16 cellular contexts compared by ENCODE assay signal in genomic region chr22:30883586-30884145, GRCh38.
A peak's percentile ranks its signal among the peaks of the same experiment; 100 is the strongest.
DNase-seq lines count a peak whose midpoint lies in the region; ATAC-seq, FAIRE-seq and TF ChIP-seq lines count a peak whose summit lies in the region.
"Had no signal": no experiment of that assay in that cellular context is flagged by ENCODE, and none has a peak within 500 bp of the region (broad histone marks: within the 10 kb centered on the region; RNA-seq: fewer than 3 reads in every experiment).

No MANE protein-coding gene starts in this region.

- no peak overlapping the region for H3K14ac ChIP-seq in mesenchymal stem cell (ENCODE audit: low read length in 2 of 2)

- no peaks in the 10 kb centered on the region for H3K36me3 ChIP-seq in right lobe of liver
- H3K36me3 ChIP-seq in HepG2 (replicated peaks in 1 of 2; ENCODE audit: control insufficient read depth in 1 of 2, insufficient read depth in 2 of 2, low read length in 2 of 2), result 0 out of 5 replicates have a peak, but pooled peaks cover 0 to 5% of the 10 kb centered on the region in 2 experiments
- H3K36me3 ChIP-seq in mesenchymal stem cell (ENCODE audit: control insufficient read depth in 1 of 2, insufficient read depth in 2 of 2, low read depth in 1 of 2, low read length in 2 of 2), result peaks cover 0 to 5% of the 10 kb centered on the region in 2 experiments
- H3K36me3 ChIP-seq in aorta (ENCODE audit: control insufficient read depth in 1 of 2, insufficient read depth in 2 of 2, low read length in 1 of 2), result no peaks in the 10 kb centered on the region

- no peaks in the 10 kb centered on the region for H3K36me3 Mint-ChIP-seq in activated CD8-positive, alpha-beta memory T cell treated with anti-CD3 and anti-CD28 coated beads, Interleukin-2, amount 10 ng/mL, durations not matched to agents 7 days and 5 days

- H3K79me2 ChIP-seq in HepG2 (ENCODE audit: insufficient read depth, low read length), result no peaks in the 10 kb centered on the region

- H3K9me3 Mint-ChIP-seq in activated CD8-positive, alpha-beta memory T cell treated with anti-CD3 and anti-CD28 coated beads, Interleukin-2, amount 10 ng/mL, durations not matched to agents 7 days and 5 days (ENCODE audit: low read depth), result no peaks in the 10 kb centered on the region
- H3K9me3 Mint-ChIP-seq: CD4-positive, CD25-positive, alpha-beta regulatory T cell had no signal

- H4K20me1 ChIP-seq in HepG2 (ENCODE audit: insufficient read depth, low read length), result no peaks in the 10 kb centered on the region

- H3K9me3 ChIP-seq in right lobe of liver (no peaks in the 10 kb centered on the region), HepG2 (ENCODE audit: low read length) (no peaks in the 10 kb centered on the region), mesenchymal stem cell (ENCODE audit: control insufficient read depth, low read length) (no peaks in the 10 kb centered on the region), aorta (ENCODE audit: control insufficient read depth, low read length) (no peaks in the 10 kb centered on the region)

- H3K27ac ChIP-seq in right lobe of liver, result no peak overlapping the region
- no peak overlapping the region for H3K27ac ChIP-seq in HepG2 (ENCODE audit: extremely low read length, insufficient read depth, low read length)
- no peak overlapping the region for H3K27ac ChIP-seq in mesenchymal stem cell (ENCODE audit: low read length, poor library complexity, severe bottlenecking)
- no peak overlapping the region for H3K27ac ChIP-seq in aorta (ENCODE audit: low read depth in 1 of 2, low read length in 2 of 2)
- H3K27ac ChIP-seq: 22Rv1, GM23248, HL-60 had no signal

- no peak overlapping the region for H3K18ac ChIP-seq in mesenchymal stem cell (ENCODE audit: low read depth in 1 of 2, low read length in 2 of 2)

- BruUV-seq in HepG2 (replicated peaks; lab: Mats Ljungman, UMichigan), result no TSS peak

- no peak overlapping the region for H2BK5ac ChIP-seq in mesenchymal stem cell (ENCODE audit: low read depth, low read length, poor library complexity, severe bottlenecking)

- H3K4me3 Mint-ChIP-seq in activated CD8-positive, alpha-beta memory T cell treated with anti-CD3 and anti-CD28 coated beads, Interleukin-2, amount 10 ng/mL, durations not matched to agents 7 days and 5 days, result no peak overlapping the region
- H3K4me3 Mint-ChIP-seq: CD4-positive, CD25-positive, alpha-beta regulatory T cell had no signal

- intact Hi-C loops in right lobe of liver (cut with DNase I) (no loop called here), HepG2 (cut with micrococcal nuclease; ENCODE audit: unreplicated experiment) (loop anchor here (5.0 kb wide), 1 partner anchor 121 kb away; no protein-coding TSS in a partner anchor), aorta (cut with DNase I) (no loop called here)

- H3K4me3 ChIP-seq in right lobe of liver, result no peak overlapping the region
- H3K4me3 ChIP-seq in HepG2 (replicated peaks in 1 of 3; ENCODE audit: insufficient read depth in 1 of 3, low read depth in 2 of 3, low read length in 3 of 3), result no peak overlapping the region
- no peak overlapping the region for H3K4me3 ChIP-seq in mesenchymal stem cell (ENCODE audit: insufficient read depth in 1 of 2, low read depth in 1 of 2, low read length in 2 of 2)
- no peak overlapping the region for H3K4me3 ChIP-seq in aorta (ENCODE audit: low read length in 2 of 2)
- H3K4me3 ChIP-seq: GM23248 had no signal

- in situ Hi-C loops in HepG2 (cut with HindIII; ENCODE audit: extremely low pct_ligation_motif_present, low pct_unique_long_range_greater_than_20kb), result no loop called here

- no peak for TF ChIP-seq CTCF in right lobe of liver (IDR thresholded peaks at IDR 0.05)
- no peak for TF ChIP-seq CTCF in HepG2 (CRISPR knock-in tag; IDR thresholded peaks at IDR 0.05)

- DNase-seq in activated CD8-positive, alpha-beta memory T cell treated with anti-CD3 and anti-CD28 coated beads, Interleukin-2, amount 10 ng/mL, durations not matched to agents 7 days and 5 days, result no peak
- DNase-seq in activated CD8-positive, alpha-beta memory T cell treated with anti-CD3 and anti-CD28 coated beads, Interleukin-2, amount 50 U/mL, for 4 hours, result no peak
- DNase-seq in right lobe of liver (peak in 2 of 3 donors; percentile 1 to 32), HepG2 (ENCODE audit: low spot score) (no peak), mesenchymal stem cell (no peak), aorta (peak; percentile 30 to 54)
- DNase-seq: CD4-positive, CD25-positive, alpha-beta regulatory T cell; DMS53; GF-D8; GM23248 had no signal

- no peak for TF ChIP-seq POLR2A in right lobe of liver (IDR thresholded peaks at IDR 0.05)
- no peak for TF ChIP-seq POLR2A in HepG2 (IDR thresholded peaks at IDR 0.05; ENCODE audit: insufficient read depth in 1 of 2, low read depth in 2 of 2, low read length in 2 of 2)

- no peaks in the 10 kb centered on the region for H3K79me1 ChIP-seq in mesenchymal stem cell (replicated peaks; ENCODE audit: low read length, poor library complexity, severe bottlenecking)

- no peak overlapping the region for H4K8ac ChIP-seq in mesenchymal stem cell (ENCODE audit: low read length)

- no peak overlapping the region for H3K23ac ChIP-seq in mesenchymal stem cell (ENCODE audit: low read length in 2 of 2)

- no peak overlapping the region for H3K4ac ChIP-seq in mesenchymal stem cell (ENCODE audit: low read depth in 1 of 2, low read length in 2 of 2)

- H3K4me1 ChIP-seq in right lobe of liver, result peaks cover 0 to 11% (median 0%) of the 10 kb centered on the region in 4 donors
- peaks cover 50% of the 10 kb centered on the region for H3K4me1 ChIP-seq in HepG2 (ENCODE audit: insufficient read depth, low read length)
- H3K4me1 ChIP-seq in mesenchymal stem cell (ENCODE audit: control insufficient read depth, insufficient read depth, low read depth, low read length), result peaks cover 3% of the 10 kb centered on the region
- no peaks in the 10 kb centered on the region for H3K4me1 ChIP-seq in aorta (ENCODE audit: control insufficient read depth in 1 of 2, insufficient read depth in 2 of 2, low read length in 2 of 2)

- H2BK15ac ChIP-seq in mesenchymal stem cell (ENCODE audit: low read depth, poor library complexity, severe bottlenecking), result no peak overlapping the region

- no peak for ATAC-seq in activated CD8-positive, alpha-beta memory T cell treated with anti-CD3 and anti-CD28 coated beads, Interleukin-2, amount 10 ng/mL, durations not matched to agents 7 days and 5 days
- ATAC-seq in right lobe of liver (no peak), HepG2 (no peak), aorta (ENCODE audit: low FRiP score) (no peak), GM21786 (IDR thresholded peaks at IDR 0.05; ENCODE audit: unreplicated experiment) (no peak), GM19395 (IDR thresholded peaks at IDR 0.05; ENCODE audit: unreplicated experiment) (no peak)
- ATAC-seq: HCT116 had no signal

- CTCF ChIA-PET in activated CD8-positive, alpha-beta memory T cell treated with anti-CD3 and anti-CD28 coated beads, Interleukin-2, amount 10 ng/mL, durations not matched to agents 7 days and 5 days (lab: Charles Lee), result no interaction called here
- CTCF ChIA-PET in HepG2 (lab: Yijun Ruan, JAX; ENCODE audit: low intra/inter-chr PET ratio, low total read pairs), result no interaction called here

- H4K91ac ChIP-seq in mesenchymal stem cell (ENCODE audit: low read length), result peak overlapping the region; percentile 40

- no peak overlapping the region for H2AK5ac ChIP-seq in mesenchymal stem cell (ENCODE audit: low read length, severe bottlenecking)

- WGBS in right lobe of liver (ENCODE audit: insufficient coverage, low coverage, low lambda C conversion rate, missing lambda C conversion rate), result 100% methylated on average over 2 of the region's 7 CpGs
- 96% methylated on average over 4 of the region's 7 CpGs for WGBS in HepG2 (ENCODE audit: low lambda C conversion rate)
- WGBS in mesenchymal stem cell, result 84% methylated on average over 7 of the region's 7 CpGs
- 95 to 98% methylated on average over 7 of the region's 7 CpGs for WGBS in aorta, 2 donors

- TF ChIP-seq EP300 in HepG2 (IDR thresholded peaks at IDR 0.05; ENCODE audit: low read depth in 2 of 2, low read length in 2 of 2) (no peak), HepG2 (CRISPR knock-in tag; IDR thresholded peaks at IDR 0.05; ENCODE audit: borderline replicate concordance) (no peak)

- H3K4me1 Mint-ChIP-seq in activated CD8-positive, alpha-beta memory T cell treated with anti-CD3 and anti-CD28 coated beads, Interleukin-2, amount 10 ng/mL, durations not matched to agents 7 days and 5 days, result no peaks in the 10 kb centered on the region

- no peak for FAIRE-seq in HepG2 (lab: Jason Lieb, UNC)
- FAIRE-seq: H54 had no signal

- H3K9ac ChIP-seq in HepG2 (ENCODE audit: insufficient read depth, low read depth, low read length) (no peak overlapping the region), mesenchymal stem cell (ENCODE audit: low read length) (no peak overlapping the region)
- H3K9ac ChIP-seq: GM23248 had no signal

- POLR2A ChIA-PET in HepG2 (lab: Yijun Ruan, JAX), result no interaction called here

- no peak overlapping the region for H2BK120ac ChIP-seq in mesenchymal stem cell (ENCODE audit: low read depth, low read length)

- H3K4me2 ChIP-seq in HepG2 (ENCODE audit: low read depth, low read length) (no peak overlapping the region), mesenchymal stem cell (ENCODE audit: low read length, poor library complexity, severe bottlenecking) (no peak overlapping the region)

- H3K27me3 ChIP-seq in right lobe of liver, result no peaks in the 10 kb centered on the region
- H3K27me3 ChIP-seq in HepG2 (ENCODE audit: control insufficient read depth in 1 of 2, insufficient read depth in 2 of 2, low read length in 2 of 2), result peaks cover 0 to 3% of the 10 kb centered on the region in 2 experiments; a peak in 1 of 5 replicates
- H3K27me3 ChIP-seq in mesenchymal stem cell (ENCODE audit: control insufficient read depth in 1 of 2, insufficient read depth in 1 of 2, low read length in 2 of 2), result peaks cover 0 to 18% of the 10 kb centered on the region in 2 experiments
- H3K27me3 ChIP-seq in aorta (ENCODE audit: control insufficient read depth in 1 of 2, insufficient read depth in 2 of 2, low read length in 1 of 2), result no peaks in the 10 kb centered on the region

- H2AFZ ChIP-seq in HepG2 (ENCODE audit: low read length) (no peak overlapping the region), mesenchymal stem cell (ENCODE audit: low read depth, low read length) (no peak overlapping the region)
- H2AFZ ChIP-seq: GM23248 had no signal

- H3K27ac Mint-ChIP-seq in activated CD8-positive, alpha-beta memory T cell treated with anti-CD3 and anti-CD28 coated beads, Interleukin-2, amount 10 ng/mL, durations not matched to agents 7 days and 5 days, result peak overlapping the region; percentile 16
- H3K27ac Mint-ChIP-seq: CD4-positive, CD25-positive, alpha-beta regulatory T cell had no signal

- no peaks in the 10 kb centered on the region for H3K27me3 Mint-ChIP-seq in activated CD8-positive, alpha-beta memory T cell treated with anti-CD3 and anti-CD28 coated beads, Interleukin-2, amount 10 ng/mL, durations not matched to agents 7 days and 5 days
- H3K27me3 Mint-ChIP-seq: CD4-positive, CD25-positive, alpha-beta regulatory T cell had no signal

- no peak overlapping the region for H2BK12ac ChIP-seq in mesenchymal stem cell (ENCODE audit: low read length in 2 of 2)

- no peak for TF ChIP-seq RAD21 in HepG2 (CRISPR knock-in tag; IDR thresholded peaks at IDR 0.05)

TF ChIP-seq in HepG2, 621 proteins besides CTCF, POLR2A, EP300 and RAD21 (continues in another document):
- no peak for TF ChIP-seq CC2D1A (CRISPR knock-in tag; IDR thresholded peaks at IDR 0.05)

Comparison
In these comparisons a context has a peak if more than half of its experiments do, and no peak if none do; other contexts are left out.
1. DNase-seq: peak in right lobe of liver (2 of 3) and aorta (2 of 2); none in activated CD8-positive, alpha-beta memory T cell treated with anti-CD3 and anti-CD28 coated beads, Interleukin-2, amount 10 ng/mL, durations not matched to agents 7 days and 5 days (single experiment), activated CD8-positive, alpha-beta memory T cell treated with anti-CD3 and anti-CD28 coated beads, Interleukin-2, amount 50 U/mL, for 4 hours (single experiment), HepG2 (single experiment) and mesenchymal stem cell (single experiment).